ENCODE assay signal across 8 cellular contexts in the genomic region with DNA sequence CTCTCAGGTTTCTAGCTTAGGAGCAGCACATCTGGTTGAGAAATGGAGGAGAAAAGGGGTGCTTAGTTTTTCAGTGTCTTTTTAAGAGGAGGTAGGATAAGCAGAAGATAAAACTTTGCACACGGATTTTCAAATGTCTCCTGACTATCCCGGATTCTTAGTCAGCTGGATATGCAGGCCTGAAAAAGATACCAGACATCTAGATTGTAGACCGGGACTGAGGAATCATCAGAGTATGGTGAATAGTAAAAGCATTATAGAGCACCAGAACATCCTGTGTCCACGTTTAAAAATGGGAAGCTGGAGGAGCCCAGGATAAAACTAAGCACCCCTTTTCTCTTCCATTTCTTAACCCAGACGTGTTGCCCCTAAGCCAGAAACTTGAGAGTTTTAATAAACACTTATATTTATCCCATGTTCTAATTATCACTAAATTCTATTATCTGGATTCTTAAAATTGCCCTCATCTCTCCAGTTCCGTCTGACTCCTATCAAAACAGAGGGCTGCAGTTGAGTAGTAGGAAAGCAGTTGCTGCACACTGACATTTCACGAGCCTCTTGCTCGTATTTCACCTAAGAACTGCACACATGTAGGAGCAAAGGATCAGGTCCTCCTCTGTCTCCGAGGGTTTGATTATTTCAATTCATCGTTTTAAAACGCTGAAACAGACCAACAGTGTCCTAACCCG. TPM values are rescaled to one million over a fixed set of nuclear protein-coding genes. Genes with fewer than 3 reads are reported as not detected.
A peak's percentile ranks its signal among the peaks of the same experiment; 100 is the strongest.
DNase-seq lines count a peak whose midpoint lies in the region; ATAC-seq and TF ChIP-seq lines count a peak whose summit lies in the region.

No MANE protein-coding gene starts in this region.

- DNase-seq in ACHN (peak; percentile 23), RKO (ENCODE audit: low spot score) (peak; percentile 64), endodermal cell (no peak), myocyte (ENCODE audit: low read depth) (peak; percentile 11), posterior vena cava (ENCODE audit: low spot score) (no peak), COLO829 (ENCODE audit: low spot score) (no peak)

- in situ Hi-C loops in ACHN (cut with HindIII; ENCODE audit: low pct_ligation_motif_present, low pct_unique_long_range_greater_than_20kb, low sequenced_read_pairs) = no loop called here

- no peak overlapping the region for H3K27ac ChIP-seq in endodermal cell (ENCODE audit: low read depth, low read length)

- no peaks in the 10 kb centered on the region for H3K27me3 ChIP-seq in endodermal cell (ENCODE audit: control insufficient read depth, insufficient read depth, low read length, poor library complexity, severe bottlenecking)

- no peak for TF ChIP-seq CTCF in endodermal cell (conservative IDR thresholded peaks at IDR 0.05)

- peaks cover 4% of the 10 kb centered on the region for H3K9me3 Mint-ChIP-seq in endodermal cell

- peak overlapping the region; percentile 89 for H3K4me3 ChIP-seq in endodermal cell (ENCODE audit: low read length)

- intact Hi-C loops in posterior vena cava (cut with DNase I) = no loop called here

- no peaks in the 10 kb centered on the region for H3K27me3 Mint-ChIP-seq in endodermal cell (ENCODE audit: insufficient read depth)

- 16 to 49% methylated on average over 6 to 12 of the region's 12 CpGs for WGBS in endodermal cell (ENCODE audit: insufficient coverage in 1 of 2, insufficient read length in 1 of 2), 2 experiments

- H3K36me3 Mint-ChIP-seq in endodermal cell (ENCODE audit: low read depth) = peaks cover 28% of the 10 kb centered on the region

- no peaks in the 10 kb centered on the region for H3K9me3 ChIP-seq in endodermal cell (ENCODE audit: control insufficient read depth, low read length)

- H3K4me3 Mint-ChIP-seq in endodermal cell = peak overlapping the region; percentile 93

- peak overlapping the region; percentile 95 for H3K27ac Mint-ChIP-seq in endodermal cell

- peaks cover 9% of the 10 kb centered on the region for H3K4me1 Mint-ChIP-seq in endodermal cell

- ATAC-seq in GM18867 (IDR thresholded peaks at IDR 0.05; ENCODE audit: unreplicated experiment) = peak; percentile 37
- ATAC-seq in HG03064 (IDR thresholded peaks at IDR 0.05; ENCODE audit: low read depth, unreplicated experiment) = peak; percentile 44

- peak overlapping the region; percentile 63 for H3K9ac ChIP-seq in endodermal cell (ENCODE audit: extremely low read depth, low read length, poor library complexity, severe bottlenecking)

- no peaks in the 10 kb centered on the region for H3K36me3 ChIP-seq in endodermal cell (ENCODE audit: control insufficient read depth, insufficient read depth, low read length)

- no peaks in the 10 kb centered on the region for H3K4me1 ChIP-seq in endodermal cell (ENCODE audit: control insufficient read depth, insufficient read depth, low read length)

RNA-seq across cellular contexts. Expression of gene PIGK, which starts 0.6 kb away (rescaled TPM):
- total RNA-seq in endodermal cell (10 to 100 TPM; 19.9 to 26.7 TPM), myocyte (36.5 and 42.9 TPM in 2 replicates), posterior vena cava (10 to 100 TPM; 31.7 to 43.4 TPM)
- polyA plus RNA-seq in endodermal cell (2013, experiment 1 of 2) = 26.4 TPM
- polyA plus RNA-seq in endodermal cell (2013, experiment 2 of 2) = 24.2 TPM
- 24.1 TPM for polyA plus RNA-seq in myocyte (2012)

Comparison
In these comparisons a context has a peak if more than half of its experiments do, and no peak if none do; other contexts are left out.
1. DNase-seq: peak in ACHN (single experiment), RKO (single experiment) and myocyte (single experiment); none in endodermal cell (single experiment), posterior vena cava (single experiment) and COLO829 (single experiment).